In the genomic region with DNA sequence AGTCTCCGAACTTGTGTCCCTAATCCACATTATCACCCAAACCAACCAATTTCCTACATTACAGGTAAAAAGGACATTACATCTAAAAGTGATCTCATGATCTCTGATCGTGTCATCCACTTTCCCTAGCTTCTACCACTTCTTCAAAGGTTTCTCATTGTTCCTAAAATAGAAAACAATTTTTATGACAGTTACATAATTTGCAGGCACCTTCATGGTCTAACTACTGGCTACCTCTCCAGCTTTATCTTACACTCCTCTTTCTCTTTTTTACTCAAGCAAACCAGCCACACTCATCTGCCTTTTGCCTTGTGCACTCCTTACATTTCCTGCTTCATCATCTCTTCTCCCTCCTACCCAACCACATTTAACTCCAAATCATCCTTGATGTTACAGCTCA, we compare ENCODE assay signal across 31 cellular contexts.
"Had no signal": no experiment of that assay in that cellular context is flagged by ENCODE, and none has a peak within 500 bp of the region (broad histone marks: within the 10 kb centered on the region; RNA-seq: fewer than 3 reads in every experiment).

No MANE protein-coding gene starts in this region.

- H3K4me1 ChIP-seq: body of pancreas, esophagus muscularis mucosa, foreskin keratinocyte, gastrocnemius medialis, heart right ventricle had no signal

- H3K9me3 ChIP-seq: body of pancreas, esophagus muscularis mucosa, gastrocnemius medialis, heart right ventricle had no signal

- H3K4me1 Mint-ChIP-seq: activated T-helper 17 cell treated with anti-CD3 and anti-CD28 coated beads, Interleukin-2, amount 50 U/mL, for 72 hours; central memory CD8-positive, alpha-beta T cell; endodermal cell had no signal

- H3K4me3 ChIP-seq: body of pancreas, coronary artery, dorsolateral prefrontal cortex, esophagus muscularis mucosa, gastrocnemius medialis, heart right ventricle, hepatocyte had no signal

- H2AFZ ChIP-seq: hepatocyte had no signal

- H3K27ac ChIP-seq: body of pancreas, coronary artery, dorsolateral prefrontal cortex, esophagus muscularis mucosa, foreskin keratinocyte, gastrocnemius medialis, heart right ventricle, hepatocyte, VCaP had no signal

- H3K27ac Mint-ChIP-seq: activated CD8-positive, alpha-beta T cell treated with anti-CD3 and anti-CD28 coated beads for 36 hours; activated naive CD8-positive, alpha-beta T cell; activated T-helper 17 cell treated with anti-CD3 and anti-CD28 coated beads, Interleukin-2, amount 50 U/mL, for 72 hours; dendritic cell treated with granulocyte-macrophage colony-stimulating factor and Interleukin-4, amounts not matched to agents 40 ng/mL and 50 ng/mL, for 4 days; endodermal cell; WTC11 had no signal

- H3K27me3 ChIP-seq: body of pancreas, esophagus muscularis mucosa, foreskin keratinocyte, gastrocnemius medialis, heart right ventricle, hepatocyte had no signal

- H3K4me3 Mint-ChIP-seq: activated CD8-positive, alpha-beta T cell treated with anti-CD3 and anti-CD28 coated beads for 36 hours; activated naive CD8-positive, alpha-beta T cell; activated T-cell treated with anti-CD3 and anti-CD28 coated beads, Interleukin-2, amount 50 U/mL, for 4 hours; activated T-helper 17 cell treated with anti-CD3 and anti-CD28 coated beads, Interleukin-2, amount 50 U/mL, for 72 hours; central memory CD8-positive, alpha-beta T cell; dendritic cell treated with granulocyte-macrophage colony-stimulating factor and Interleukin-4, amounts not matched to agents 40 ng/mL and 50 ng/mL, for 4 days; endodermal cell; WTC11 had no signal

- H3K36me3 ChIP-seq: esophagus muscularis mucosa, gastrocnemius medialis, heart right ventricle had no signal

- DNase-seq: activated CD4-positive, alpha-beta T cell treated with anti-CD3 and anti-CD28 coated beads for 1 hour; activated CD4-positive, alpha-beta T cell treated with anti-CD3 and anti-CD28 coated beads for 4 hours; activated CD4-positive, alpha-beta T cell treated with anti-CD3 and anti-CD28 coated beads, Interleukin-2, amount 50 U/mL, for 1 hour; activated CD4-positive, alpha-beta T cell treated with anti-CD3 and anti-CD28 coated beads, Interleukin-2, amount 50 U/mL, for 48 hours; activated CD8-positive, alpha-beta memory T cell treated with anti-CD3 and anti-CD28 coated beads for 24 hours; activated CD8-positive, alpha-beta T cell treated with anti-CD3 and anti-CD28 coated beads for 36 hours; activated effector memory CD4-positive, alpha-beta T cell treated with Interleukin-2 at 50 U/mL for 16 hours; activated gamma-delta T cell treated with Interleukin-2 at 50 U/mL for 16 hours; activated naive CD4-positive, alpha-beta T cell treated with anti-CD3 and anti-CD28 coated beads, Interleukin-2, amount 50 U/mL, for 16 hours; activated naive CD4-positive, alpha-beta T cell treated with Interleukin-2 at 50 U/mL for 16 hours; activated T-cell treated with anti-CD3 and anti-CD28 coated beads, Interleukin-2, amount 50 U/mL, for 4 hours; amniotic stem cell; anterior cingulate cortex; body of pancreas; dorsolateral prefrontal cortex; effector memory CD4-positive, alpha-beta T cell; endodermal cell; foreskin keratinocyte; gastrocnemius medialis; glutamatergic neuron; heart right ventricle; T-helper 2 cell had no signal

- H3K27me3 Mint-ChIP-seq: activated CD8-positive, alpha-beta T cell treated with anti-CD3 and anti-CD28 coated beads for 36 hours; activated naive CD8-positive, alpha-beta T cell; activated T-helper 17 cell treated with anti-CD3 and anti-CD28 coated beads, Interleukin-2, amount 50 U/mL, for 72 hours; central memory CD8-positive, alpha-beta T cell; dendritic cell treated with granulocyte-macrophage colony-stimulating factor and Interleukin-4, amounts not matched to agents 40 ng/mL and 50 ng/mL, for 4 days had no signal

- H3K4me2 ChIP-seq: hepatocyte had no signal

- H3K36me3 Mint-ChIP-seq: activated naive CD8-positive, alpha-beta T cell had no signal

- H3K79me2 ChIP-seq: hepatocyte had no signal

- ATAC-seq: activated CD8-positive, alpha-beta T cell treated with anti-CD3 and anti-CD28 coated beads for 36 hours; activated T-cell treated with anti-CD3 and anti-CD28 coated beads, Interleukin-2, amount 50 U/mL, for 4 hours; activated T-helper 17 cell treated with anti-CD3 and anti-CD28 coated beads, Interleukin-2, amount 50 U/mL, for 72 hours; body of pancreas; foreskin keratinocyte; gastrocnemius medialis; heart right ventricle had no signal
